Comparison of ENCODE assay signal across 1 cellular context in genomic region chr17:44014437-44015172, GRCh38.
TF ChIP-seq lines count a peak whose summit lies in the region.

TSS of gene TMEM101 (minus strand) at chr17:44014963. CDS start at chr17:44014952, 11 bp downstream.

TF ChIP-seq in HCT116, 20 proteins besides CTCF, POLR2A, EP300 and RAD21 (continued from another document):
- TF ChIP-seq ATF3 (IDR thresholded peaks at IDR 0.05) (no peak), SIN3A (IDR thresholded peaks at IDR 0.05; ENCODE audit: low read depth) (no peak; the same call in 1 of the 2 replicates)
